Comparison of ENCODE assay signal across 9 cellular contexts in the genomic region with DNA sequence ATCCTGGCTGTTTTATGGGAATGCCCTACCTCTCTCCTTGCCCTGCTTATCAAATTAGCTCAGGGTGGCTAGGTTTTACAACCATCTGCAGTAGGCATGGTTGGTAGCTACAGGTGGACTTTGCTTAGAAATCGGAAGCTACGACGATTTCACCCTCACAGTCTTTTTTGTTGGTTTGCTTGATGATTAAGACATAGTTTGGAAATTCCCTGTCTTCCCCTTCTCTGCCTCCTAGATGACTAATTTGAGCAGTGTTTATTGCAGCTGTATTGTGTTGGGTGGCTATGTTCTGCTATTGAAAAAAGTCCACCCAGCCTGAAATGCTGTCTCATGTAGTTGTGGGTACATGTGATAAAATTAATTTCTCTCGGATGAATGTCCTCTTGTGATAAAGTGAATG. TPM values are rescaled to one million over a fixed set of nuclear protein-coding genes. Genes with fewer than 3 reads are reported as not detected.
DNase-seq lines count a peak whose midpoint lies in the region; TF ChIP-seq lines count a peak whose summit lies in the region.
"Had no signal": no experiment of that assay in that cellular context is flagged by ENCODE, and none has a peak within 500 bp of the region (broad histone marks: within the 10 kb centered on the region; RNA-seq: fewer than 3 reads in every experiment).

No MANE protein-coding gene starts in this region.

- TF ChIP-seq CTCF in epithelial cell of proximal tubule (conservative IDR thresholded peaks at IDR 0.05; ENCODE audit: low read depth, low read length), result no peak

- no peaks in the 10 kb centered on the region for H3K27me3 Mint-ChIP-seq in activated naive CD4-positive, alpha-beta T cell treated with anti-CD3 and anti-CD28 coated beads, Interleukin-2, amount 50 U/mL, for 24 hours

- DNase-seq in activated naive CD4-positive, alpha-beta T cell (lab: John Stamatoyannopoulos, UW), result no peak
- DNase-seq in MG63 (peak; percentile 20), epithelial cell of proximal tubule (ENCODE audit: low read depth) (peak; percentile 87), stromal cell of bone marrow (ENCODE audit: low read depth) (peak; percentile 70), NCI-H82 treated with DMSO at 0.1 percent for 48 hours (lab: John Stamatoyannopoulos, UW; ENCODE audit: unreplicated experiment) (no peak)
- no peak for DNase-seq in activated CD8-positive, alpha-beta memory T cell treated with anti-CD3 and anti-CD28 coated beads, Interleukin-2, amount 50 U/mL, for 48 hours
- DNase-seq in activated CD4-positive, alpha-beta T cell treated with anti-CD3 and anti-CD28 coated beads for 1 hour, result no peak
- DNase-seq: cerebellar nuclear complex had no signal

- no peaks in the 10 kb centered on the region for H3K27me3 ChIP-seq in MG63

- H3K36me3 ChIP-seq in MG63, result no peaks in the 10 kb centered on the region

- no peaks in the 10 kb centered on the region for H3K9me3 Mint-ChIP-seq in activated naive CD4-positive, alpha-beta T cell treated with anti-CD3 and anti-CD28 coated beads, Interleukin-2, amount 50 U/mL, for 24 hours

- peak overlapping the region; percentile 42 for H3K27ac Mint-ChIP-seq in activated naive CD4-positive, alpha-beta T cell treated with anti-CD3 and anti-CD28 coated beads, Interleukin-2, amount 50 U/mL, for 24 hours

- H3K4me3 ChIP-seq in MG63, result peak overlapping the region; percentile 16
- H3K4me3 ChIP-seq in epithelial cell of proximal tubule (ENCODE audit: low read depth, low read length), result no peak overlapping the region

- no peaks in the 10 kb centered on the region for H3K9me3 ChIP-seq in MG63

- no peaks in the 10 kb centered on the region for H3K36me3 Mint-ChIP-seq in activated naive CD4-positive, alpha-beta T cell treated with anti-CD3 and anti-CD28 coated beads, Interleukin-2, amount 50 U/mL, for 24 hours

- no peak overlapping the region for H3K4me3 Mint-ChIP-seq in activated naive CD4-positive, alpha-beta T cell treated with anti-CD3 and anti-CD28 coated beads, Interleukin-2, amount 50 U/mL, for 24 hours

- H3K4me1 Mint-ChIP-seq in activated naive CD4-positive, alpha-beta T cell treated with anti-CD3 and anti-CD28 coated beads, Interleukin-2, amount 50 U/mL, for 24 hours, result peaks cover 25% of the 10 kb centered on the region

RNA-seq across cellular contexts. Expression of a gene that starts 37.1 kb away (rescaled TPM):
- not detected in 2 replicates for total RNA-seq in MG63 (2014; rRNA removed; shearing (Covaris generic); ENCODE audit: low replicate concordance)
- not detected in 2 replicates for total RNA-seq in epithelial cell of proximal tubule

Comparison
In these comparisons a context has a peak if more than half of its experiments do, and no peak if none do; other contexts are left out.
1. DNase-seq: peak in MG63 (single experiment), epithelial cell of proximal tubule (single experiment) and stromal cell of bone marrow (single experiment); none in activated naive CD4-positive, alpha-beta T cell (0 of 4), activated CD8-positive, alpha-beta memory T cell treated with anti-CD3 and anti-CD28 coated beads, Interleukin-2, amount 50 U/mL, for 48 hours (single experiment), activated CD4-positive, alpha-beta T cell treated with anti-CD3 and anti-CD28 coated beads for 1 hour (single experiment) and NCI-H82 treated with DMSO at 0.1 percent for 48 hours (single experiment).